ENCODE assay signal across 1 cellular context in genomic region chr5:15492545-15492944, GRCh38.
TF ChIP-seq lines count a peak whose summit lies in the region.

No MANE protein-coding gene starts in this region.

TF ChIP-seq in WTC11, 78 proteins besides CTCF, POLR2A, EP300 and RAD21 (continued from another document):
- TF ChIP-seq ZNF532 (CRISPR knock-in tag; IDR thresholded peaks at IDR 0.05; ENCODE audit: borderline replicate concordance) = no peak
- no peak for TF ChIP-seq ZNF671 (CRISPR knock-in tag; IDR thresholded peaks at IDR 0.05)
- TF ChIP-seq, protein P1, sequence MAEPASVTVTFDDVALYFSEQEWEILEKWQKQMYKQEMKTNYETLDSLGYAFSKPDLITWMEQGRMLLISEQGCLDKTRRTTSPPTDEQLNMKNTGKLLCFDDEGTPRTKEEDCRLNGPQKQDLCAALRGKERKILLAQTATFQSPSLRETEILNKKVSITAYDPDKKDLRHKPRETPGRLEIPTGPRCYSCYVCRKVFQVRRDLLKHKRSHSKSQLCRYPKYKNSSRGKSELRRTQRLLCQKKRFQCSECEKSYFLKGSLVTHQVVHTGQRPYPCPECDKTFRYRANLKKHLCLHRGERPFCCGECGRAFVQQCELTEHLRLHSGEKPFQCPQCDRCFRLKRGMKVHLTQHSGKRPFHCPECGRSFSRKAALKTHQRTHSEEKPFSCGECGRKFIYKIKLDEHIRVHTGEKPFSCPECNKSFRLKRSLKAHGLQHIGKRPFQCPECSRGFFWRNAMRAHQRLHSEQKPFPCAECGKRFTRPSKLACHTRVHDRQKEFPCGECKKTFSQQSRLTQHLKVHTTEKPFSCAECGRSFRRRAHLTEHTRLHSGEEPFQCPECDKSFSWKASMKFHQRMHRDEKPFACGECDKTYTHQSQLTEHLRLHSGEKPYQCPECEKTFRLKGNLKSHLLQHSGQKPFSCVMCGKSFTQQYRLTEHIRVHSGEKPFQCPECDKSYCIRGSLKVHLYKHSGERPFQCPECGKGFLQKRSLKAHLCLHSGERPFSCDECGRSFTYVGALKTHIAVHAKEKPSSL (CRISPR knock-in tag; conservative IDR thresholded peaks at IDR 0.05) = no peak
- no peak for TF ChIP-seq SMAD4 (CRISPR knock-in tag; IDR thresholded peaks at IDR 0.05)
- TF ChIP-seq, protein P2, sequence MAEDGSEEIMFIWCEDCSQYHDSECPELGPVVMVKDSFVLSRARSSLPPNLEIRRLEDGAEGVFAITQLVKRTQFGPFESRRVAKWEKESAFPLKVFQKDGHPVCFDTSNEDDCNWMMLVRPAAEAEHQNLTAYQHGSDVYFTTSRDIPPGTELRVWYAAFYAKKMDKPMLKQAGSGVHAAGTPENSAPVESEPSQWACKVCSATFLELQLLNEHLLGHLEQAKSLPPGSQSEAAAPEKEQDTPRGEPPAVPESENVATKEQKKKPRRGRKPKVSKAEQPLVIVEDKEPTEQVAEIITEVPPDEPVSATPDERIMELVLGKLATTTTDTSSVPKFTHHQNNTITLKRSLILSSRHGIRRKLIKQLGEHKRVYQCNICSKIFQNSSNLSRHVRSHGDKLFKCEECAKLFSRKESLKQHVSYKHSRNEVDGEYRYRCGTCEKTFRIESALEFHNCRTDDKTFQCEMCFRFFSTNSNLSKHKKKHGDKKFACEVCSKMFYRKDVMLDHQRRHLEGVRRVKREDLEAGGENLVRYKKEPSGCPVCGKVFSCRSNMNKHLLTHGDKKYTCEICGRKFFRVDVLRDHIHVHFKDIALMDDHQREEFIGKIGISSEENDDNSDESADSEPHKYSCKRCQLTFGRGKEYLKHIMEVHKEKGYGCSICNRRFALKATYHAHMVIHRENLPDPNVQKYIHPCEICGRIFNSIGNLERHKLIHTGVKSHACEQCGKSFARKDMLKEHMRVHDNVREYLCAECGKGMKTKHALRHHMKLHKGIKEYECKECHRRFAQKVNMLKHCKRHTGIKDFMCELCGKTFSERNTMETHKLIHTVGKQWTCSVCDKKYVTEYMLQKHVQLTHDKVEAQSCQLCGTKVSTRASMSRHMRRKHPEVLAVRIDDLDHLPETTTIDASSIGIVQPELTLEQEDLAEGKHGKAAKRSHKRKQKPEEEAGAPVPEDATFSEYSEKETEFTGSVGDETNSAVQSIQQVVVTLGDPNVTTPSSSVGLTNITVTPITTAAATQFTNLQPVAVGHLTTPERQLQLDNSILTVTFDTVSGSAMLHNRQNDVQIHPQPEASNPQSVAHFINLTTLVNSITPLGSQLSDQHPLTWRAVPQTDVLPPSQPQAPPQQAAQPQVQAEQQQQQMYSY (CRISPR knock-in tag; IDR thresholded peaks at IDR 0.05) = no peak
- no peak for TF ChIP-seq ATF2 (CRISPR knock-in tag; IDR thresholded peaks at IDR 0.05; ENCODE audit: borderline replicate concordance, low read depth)
